In genomic region chr7:1787241-1787640, GRCh38 we compare ENCODE assay signal across 18 cellular contexts.
"Had no signal": no experiment of that assay in that cellular context is flagged by ENCODE, and none has a peak within 500 bp of the region (broad histone marks: within the 10 kb centered on the region; RNA-seq: fewer than 3 reads in every experiment).

No MANE protein-coding gene starts in this region.

- H3K4me3 Mint-ChIP-seq: activated CD8-positive, alpha-beta T cell treated with anti-CD3 and anti-CD28 coated beads, Interleukin-2, amount 10 ng/mL, durations not matched to agents 7 days and 5 days; activated T-helper 1 cell treated with anti-CD3 and anti-CD28 coated beads, Interleukin-12 subunit alpha, Interleukin-12 subunit beta, Interleukin-2, Interleukin-4 antibody, amounts not matched to agents 30 ng/mL and 10 ng/mL and 1 ng/mL, durations not matched to agents 14 hours and 24 hours and 36 hours; natural killer cell treated with Interleukin-12 subunit alpha and Interleukin-12 subunit beta and Interleukin-15 and Interleukin-18, amount 100 ng/mL, for 72 hours; T-helper 2 cell treated with Interferon-gamma antibody and Interleukin-4, amounts not matched to agents 5 μg/mL and 100 μg/mL, for 36 hours had no signal

- ATAC-seq: activated CD8-positive, alpha-beta T cell treated with anti-CD3 and anti-CD28 coated beads, Interleukin-2, amount 10 ng/mL, durations not matched to agents 7 days and 5 days; activated naive CD4-positive, alpha-beta T cell treated with anti-CD3 and anti-CD28 coated beads, Interleukin-2, amount 50 U/mL, for 72 hours; esophagus mucosa; gastroesophageal sphincter; natural killer cell treated with Interleukin-12 subunit alpha and Interleukin-12 subunit beta and Interleukin-15 and Interleukin-18, amount 100 ng/mL, for 72 hours; stimulated activated naive CD8-positive, alpha-beta T cell treated with anti-CD3 and anti-CD28 coated beads, Interleukin-15, Interleukin-2, amounts not matched to agents 100 U/mL and 50 U/mL, for 24 hours had no signal

- H3K4me3 ChIP-seq: adrenal gland, breast epithelium, gastroesophageal sphincter, tibial nerve had no signal

- H3K4me1 ChIP-seq: adrenal gland, breast epithelium, gastroesophageal sphincter, tibial nerve had no signal

- H3K9me3 Mint-ChIP-seq: natural killer cell treated with Interleukin-12 subunit alpha and Interleukin-12 subunit beta and Interleukin-15 and Interleukin-18, amount 100 ng/mL, for 72 hours had no signal

- H3K36me3 ChIP-seq: adrenal gland, breast epithelium, gastroesophageal sphincter, tibial nerve had no signal

- H3K27ac ChIP-seq: adrenal gland, breast epithelium, gastroesophageal sphincter, tibial nerve had no signal

- FAIRE-seq: astrocyte had no signal

- H3K27ac Mint-ChIP-seq: activated CD8-positive, alpha-beta T cell treated with anti-CD3 and anti-CD28 coated beads, Interleukin-2, amount 10 ng/mL, durations not matched to agents 7 days and 5 days; activated naive CD4-positive, alpha-beta T cell treated with anti-CD3 and anti-CD28 coated beads, Interleukin-2, amount 50 U/mL, for 72 hours; activated T-helper 1 cell treated with anti-CD3 and anti-CD28 coated beads, Interleukin-12 subunit alpha, Interleukin-12 subunit beta, Interleukin-2, Interleukin-4 antibody, amounts not matched to agents 30 ng/mL and 10 ng/mL and 1 ng/mL, durations not matched to agents 14 hours and 24 hours and 36 hours; natural killer cell treated with Interleukin-12 subunit alpha and Interleukin-12 subunit beta and Interleukin-15 and Interleukin-18, amount 100 ng/mL, for 72 hours; progenitor cell of endocrine pancreas; T-helper 2 cell treated with Interferon-gamma antibody and Interleukin-4, amounts not matched to agents 5 μg/mL and 100 μg/mL, for 36 hours had no signal

- H3K27me3 ChIP-seq: adrenal gland, tibial nerve had no signal

- DNase-seq: activated CD4-positive, alpha-beta T cell treated with anti-CD3 and anti-CD28 coated beads for 48 hours; activated CD4-positive, CD25-positive, alpha-beta regulatory T cell; activated CD8-positive, alpha-beta T cell treated with anti-CD3 and anti-CD28 coated beads, Interleukin-2, amount 10 ng/mL, durations not matched to agents 7 days and 5 days; activated gamma-delta T cell treated with Interleukin-2 at 50 U/mL for 16 hours; cerebellar nuclear complex; effector CD4-positive, alpha-beta T cell; stimulated activated naive CD8-positive, alpha-beta T cell treated with anti-CD3 and anti-CD28 coated beads, Interleukin-15, Interleukin-2, amounts not matched to agents 100 U/mL and 50 U/mL, for 24 hours had no signal

- H3K9me3 ChIP-seq: adrenal gland had no signal
